In genomic region chr4:118985170-118986000, GRCh38 we compare ENCODE assay signal across 11 cellular contexts.
"Had no signal": no experiment of that assay in that cellular context is flagged by ENCODE, and none has a peak within 500 bp of the region (broad histone marks: within the 10 kb centered on the region; RNA-seq: fewer than 3 reads in every experiment).

No MANE protein-coding gene starts in this region.

- H3K36me3 ChIP-seq: breast epithelium, prostate gland, tibial nerve had no signal

- H3K4me3 ChIP-seq: breast epithelium, dorsolateral prefrontal cortex, prostate gland, tibial nerve had no signal

- H3K27ac ChIP-seq: breast epithelium, dorsolateral prefrontal cortex, tibial nerve had no signal

- H3K27me3 ChIP-seq: breast epithelium, dorsolateral prefrontal cortex, tibial nerve had no signal

- H3K9me3 ChIP-seq: breast epithelium, prostate gland, tibial nerve had no signal

- ATAC-seq: stimulated activated effector memory CD8-positive, alpha-beta T cell treated with anti-CD3 and anti-CD28 coated beads, Interleukin-12 subunit alpha, Interleukin-12 subunit beta, amount 100 ng/mL, for 72 hours had no signal

- DNase-seq: activated CD4-positive, alpha-beta T cell treated with anti-CD3 and anti-CD28 coated beads, Interleukin-2, amount 50 U/mL, for 1 hour; activated naive CD4-positive, alpha-beta T cell treated with Interleukin-2 at 50 U/mL for 16 hours; activated T-cell treated with anti-CD3 and anti-CD28 coated beads for 4 hours; anterior cingulate cortex; dorsolateral prefrontal cortex; erythroblast; mesenchymal stem cell had no signal
